In the genomic region with DNA sequence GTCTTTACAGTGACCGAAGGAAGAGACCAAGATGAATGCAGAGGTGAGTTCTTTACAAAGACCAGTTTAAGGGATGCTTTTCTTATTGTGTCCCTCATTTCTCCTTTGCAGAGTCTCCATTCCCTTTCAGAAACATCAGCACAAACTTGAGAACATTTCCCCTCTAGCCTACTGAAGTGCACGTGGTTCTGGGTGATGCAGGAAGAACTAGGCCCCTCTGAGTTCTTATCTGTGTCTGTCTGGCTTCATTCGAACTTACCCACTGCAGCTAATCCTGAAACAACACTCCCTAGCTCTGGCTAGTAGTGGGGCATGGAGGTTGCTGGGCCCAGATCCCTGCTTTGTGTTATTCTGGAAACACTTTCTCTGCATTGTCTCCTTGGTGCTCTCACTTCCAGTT, we compare ENCODE assay signal across 2 cellular contexts.
TF ChIP-seq lines count a peak whose summit lies in the region.

No MANE protein-coding gene starts in this region.

TF ChIP-seq in HepG2, 621 proteins besides CTCF, POLR2A, EP300 and RAD21:
- TF ChIP-seq ZFX (CRISPR knock-in tag; IDR thresholded peaks at IDR 0.05; ENCODE audit: low read depth) (0 out of 2 replicates have a peak, but pooled peaks have one; percentile 5), CHD4 (IDR thresholded peaks at IDR 0.05; ENCODE audit: borderline replicate concordance, low read length) (no peak)

TF ChIP-seq in K562, 482 proteins besides CTCF, POLR2A, EP300 and RAD21:
- peak; percentile 54 for TF ChIP-seq L3MBTL2 (IDR thresholded peaks at IDR 0.05)
- no peak for TF ChIP-seq SAP30 (IDR thresholded peaks at IDR 0.05; ENCODE audit: borderline replicate concordance, insufficient read depth, low read depth, low read length, poor library complexity, severe bottlenecking)
- TF ChIP-seq, protein P1, sequence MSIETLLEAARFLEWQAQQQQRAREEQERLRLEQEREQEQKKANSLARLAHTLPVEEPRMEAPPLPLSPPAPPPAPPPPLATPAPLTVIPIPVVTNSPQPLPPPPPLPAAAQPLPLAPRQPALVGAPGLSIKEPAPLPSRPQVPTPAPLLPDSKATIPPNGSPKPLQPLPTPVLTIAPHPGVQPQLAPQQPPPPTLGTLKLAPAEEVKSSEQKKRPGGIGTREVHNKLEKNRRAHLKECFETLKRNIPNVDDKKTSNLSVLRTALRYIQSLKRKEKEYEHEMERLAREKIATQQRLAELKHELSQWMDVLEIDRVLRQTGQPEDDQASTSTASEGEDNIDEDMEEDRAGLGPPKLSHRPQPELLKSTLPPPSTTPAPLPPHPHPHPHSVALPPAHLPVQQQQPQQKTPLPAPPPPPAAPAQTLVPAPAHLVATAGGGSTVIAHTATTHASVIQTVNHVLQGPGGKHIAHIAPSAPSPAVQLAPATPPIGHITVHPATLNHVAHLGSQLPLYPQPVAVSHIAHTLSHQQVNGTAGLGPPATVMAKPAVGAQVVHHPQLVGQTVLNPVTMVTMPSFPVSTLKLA (conservative IDR thresholded peaks at IDR 0.05) = peak; percentile 17 to 63; a peak in 2 of 4 replicates
- TF ChIP-seq, protein P2, sequence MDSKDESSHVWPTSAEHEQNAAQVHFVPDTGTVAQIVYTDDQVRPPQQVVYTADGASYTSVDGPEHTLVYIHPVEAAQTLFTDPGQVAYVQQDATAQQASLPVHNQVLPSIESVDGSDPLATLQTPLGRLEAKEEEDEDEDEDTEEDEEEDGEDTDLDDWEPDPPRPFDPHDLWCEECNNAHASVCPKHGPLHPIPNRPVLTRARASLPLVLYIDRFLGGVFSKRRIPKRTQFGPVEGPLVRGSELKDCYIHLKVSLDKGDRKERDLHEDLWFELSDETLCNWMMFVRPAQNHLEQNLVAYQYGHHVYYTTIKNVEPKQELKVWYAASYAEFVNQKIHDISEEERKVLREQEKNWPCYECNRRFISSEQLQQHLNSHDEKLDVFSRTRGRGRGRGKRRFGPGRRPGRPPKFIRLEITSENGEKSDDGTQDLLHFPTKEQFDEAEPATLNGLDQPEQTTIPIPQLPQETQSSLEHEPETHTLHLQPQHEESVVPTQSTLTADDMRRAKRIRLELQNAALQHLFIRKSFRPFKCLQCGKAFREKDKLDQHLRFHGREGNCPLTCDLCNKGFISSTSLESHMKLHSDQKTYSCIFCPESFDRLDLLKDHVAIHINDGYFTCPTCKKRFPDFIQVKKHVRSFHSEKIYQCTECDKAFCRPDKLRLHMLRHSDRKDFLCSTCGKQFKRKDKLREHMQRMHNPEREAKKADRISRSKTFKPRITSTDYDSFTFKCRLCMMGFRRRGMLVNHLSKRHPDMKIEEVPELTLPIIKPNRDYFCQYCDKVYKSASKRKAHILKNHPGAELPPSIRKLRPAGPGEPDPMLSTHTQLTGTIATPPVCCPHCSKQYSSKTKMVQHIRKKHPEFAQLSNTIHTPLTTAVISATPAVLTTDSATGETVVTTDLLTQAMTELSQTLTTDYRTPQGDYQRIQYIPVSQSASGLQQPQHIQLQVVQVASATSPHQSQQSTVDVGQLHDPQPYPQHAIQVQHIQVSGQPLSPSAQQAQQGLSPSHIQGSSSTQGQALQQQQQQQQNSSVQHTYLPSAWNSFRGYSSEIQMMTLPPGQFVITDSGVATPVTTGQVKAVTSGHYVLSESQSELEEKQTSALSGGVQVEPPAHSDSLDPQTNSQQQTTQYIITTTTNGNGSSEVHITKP (IDR thresholded peaks at IDR 0.05; ENCODE audit: partially characterized antibody) = peak; percentile 54
- TF ChIP-seq, protein P3, sequence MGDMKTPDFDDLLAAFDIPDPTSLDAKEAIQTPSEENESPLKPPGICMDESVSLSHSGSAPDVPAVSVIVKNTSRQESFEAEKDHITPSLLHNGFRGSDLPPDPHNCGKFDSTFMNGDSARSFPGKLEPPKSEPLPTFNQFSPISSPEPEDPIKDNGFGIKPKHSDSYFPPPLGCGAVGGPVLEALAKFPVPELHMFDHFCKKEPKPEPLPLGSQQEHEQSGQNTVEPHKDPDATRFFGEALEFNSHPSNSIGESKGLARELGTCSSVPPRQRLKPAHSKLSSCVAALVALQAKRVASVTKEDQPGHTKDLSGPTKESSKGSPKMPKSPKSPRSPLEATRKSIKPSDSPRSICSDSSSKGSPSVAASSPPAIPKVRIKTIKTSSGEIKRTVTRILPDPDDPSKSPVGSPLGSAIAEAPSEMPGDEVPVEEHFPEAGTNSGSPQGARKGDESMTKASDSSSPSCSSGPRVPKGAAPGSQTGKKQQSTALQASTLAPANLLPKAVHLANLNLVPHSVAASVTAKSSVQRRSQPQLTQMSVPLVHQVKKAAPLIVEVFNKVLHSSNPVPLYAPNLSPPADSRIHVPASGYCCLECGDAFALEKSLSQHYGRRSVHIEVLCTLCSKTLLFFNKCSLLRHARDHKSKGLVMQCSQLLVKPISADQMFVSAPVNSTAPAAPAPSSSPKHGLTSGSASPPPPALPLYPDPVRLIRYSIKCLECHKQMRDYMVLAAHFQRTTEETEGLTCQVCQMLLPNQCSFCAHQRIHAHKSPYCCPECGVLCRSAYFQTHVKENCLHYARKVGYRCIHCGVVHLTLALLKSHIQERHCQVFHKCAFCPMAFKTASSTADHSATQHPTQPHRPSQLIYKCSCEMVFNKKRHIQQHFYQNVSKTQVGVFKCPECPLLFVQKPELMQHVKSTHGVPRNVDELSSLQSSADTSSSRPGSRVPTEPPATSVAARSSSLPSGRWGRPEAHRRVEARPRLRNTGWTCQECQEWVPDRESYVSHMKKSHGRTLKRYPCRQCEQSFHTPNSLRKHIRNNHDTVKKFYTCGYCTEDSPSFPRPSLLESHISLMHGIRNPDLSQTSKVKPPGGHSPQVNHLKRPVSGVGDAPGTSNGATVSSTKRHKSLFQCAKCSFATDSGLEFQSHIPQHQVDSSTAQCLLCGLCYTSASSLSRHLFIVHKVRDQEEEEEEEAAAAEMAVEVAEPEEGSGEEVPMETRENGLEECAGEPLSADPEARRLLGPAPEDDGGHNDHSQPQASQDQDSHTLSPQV (IDR thresholded peaks at IDR 0.05) = peak; percentile 65
- TF ChIP-seq, protein P4, sequence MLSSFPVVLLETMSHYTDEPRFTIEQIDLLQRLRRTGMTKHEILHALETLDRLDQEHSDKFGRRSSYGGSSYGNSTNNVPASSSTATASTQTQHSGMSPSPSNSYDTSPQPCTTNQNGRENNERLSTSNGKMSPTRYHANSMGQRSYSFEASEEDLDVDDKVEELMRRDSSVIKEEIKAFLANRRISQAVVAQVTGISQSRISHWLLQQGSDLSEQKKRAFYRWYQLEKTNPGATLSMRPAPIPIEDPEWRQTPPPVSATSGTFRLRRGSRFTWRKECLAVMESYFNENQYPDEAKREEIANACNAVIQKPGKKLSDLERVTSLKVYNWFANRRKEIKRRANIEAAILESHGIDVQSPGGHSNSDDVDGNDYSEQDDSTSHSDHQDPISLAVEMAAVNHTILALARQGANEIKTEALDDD (IDR thresholded peaks at IDR 0.05) = no peak
- TF ChIP-seq CBFA2T3 (IDR thresholded peaks at IDR 0.05) = peak; percentile 40
